ENCODE assay signal across 8 cellular contexts in the genomic region with DNA sequence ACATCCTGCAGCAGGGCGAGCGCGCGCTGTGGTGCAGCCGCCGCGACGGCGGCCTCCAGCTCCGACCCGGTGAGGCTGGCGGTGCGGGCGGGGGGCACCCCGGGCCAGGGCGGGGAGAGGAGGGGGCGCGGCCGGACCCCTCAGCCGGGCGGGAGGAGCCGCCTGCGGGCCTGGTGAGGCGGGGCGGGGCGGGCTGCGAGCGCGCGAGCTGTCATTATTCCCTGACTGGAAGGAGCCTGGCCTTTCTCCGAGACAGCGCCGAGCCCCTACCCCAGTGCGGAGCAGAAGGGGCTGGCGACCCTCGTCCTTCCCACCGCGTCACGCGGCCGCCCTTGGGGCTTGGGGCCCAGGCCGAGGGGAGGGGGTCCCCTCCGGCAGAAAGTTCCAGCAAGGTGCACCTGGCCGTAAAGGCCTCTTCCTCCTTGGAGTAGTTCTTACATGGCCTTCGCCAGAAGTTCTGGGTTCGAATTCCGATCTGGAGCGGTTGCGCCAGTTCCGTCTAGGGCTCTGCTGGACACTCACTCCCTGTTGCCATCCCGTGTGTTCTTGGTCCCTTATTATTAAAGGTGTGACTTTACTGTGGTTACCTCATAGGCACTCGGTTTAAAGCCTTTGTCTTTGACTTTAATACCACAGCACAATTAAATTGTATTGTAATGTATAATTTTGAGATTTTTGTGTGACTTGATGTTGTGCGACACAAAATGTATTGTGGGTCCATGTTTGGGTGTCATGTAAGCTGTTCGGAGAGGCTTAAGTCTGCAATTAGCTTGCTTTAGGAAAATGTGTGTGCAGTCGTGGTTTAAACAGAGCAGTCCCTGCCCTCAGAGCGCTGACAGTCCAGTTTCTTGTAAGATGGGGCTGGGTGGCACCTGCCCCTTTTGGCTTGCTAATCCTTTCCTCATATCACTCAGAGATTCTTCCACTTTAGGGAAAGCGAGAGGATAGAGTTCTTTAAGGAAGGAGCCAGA. TPM values are rescaled to one million over a fixed set of nuclear protein-coding genes. Genes with fewer than 3 reads are reported as not detected.
DNase-seq lines count a peak whose midpoint lies in the region; ATAC-seq and TF ChIP-seq lines count a peak whose summit lies in the region.

No MANE protein-coding gene starts in this region.

- no peaks in the 10 kb centered on the region for H3K79me2 ChIP-seq in Karpas-422 (ENCODE audit: low read length)

- H3K4me2 ChIP-seq in Karpas-422 (ENCODE audit: low read depth, low read length, poor library complexity, severe bottlenecking) = peak overlapping the region; percentile 97

- H3K4me1 ChIP-seq in Karpas-422 (ENCODE audit: low read length) = peaks cover 25% of the 10 kb centered on the region

- no peak for TF ChIP-seq CTCF in kidney epithelial cell (IDR thresholded peaks at IDR 0.05; ENCODE audit: insufficient read depth, low read length, poor library complexity, severe bottlenecking)

- H3K36me3 ChIP-seq in Karpas-422 (ENCODE audit: insufficient read depth, low read length) (no peaks in the 10 kb centered on the region), kidney epithelial cell (ENCODE audit: control insufficient read depth, insufficient read depth, low read length) (no peaks in the 10 kb centered on the region)

- peak overlapping the region; percentile 86 for H3K9ac ChIP-seq in Karpas-422 (ENCODE audit: low read length)

- DNase-seq in Karpas-422 (no peak), kidney epithelial cell (ENCODE audit: low read depth) (no peak), NCI-H2029 (lab: John Stamatoyannopoulos, UW) (no peak), NCI-H1694 treated with DMSO at 0.1 percent for 48 hours (lab: John Stamatoyannopoulos, UW) (no peak)
- peak; percentile 35 to 43 for DNase-seq in stimulated activated CD4-positive, alpha-beta T cell treated with anti-CD3 and anti-CD28 coated beads, Interleukin-4, amount 100 ng/mL, for 4 hours

- no peaks in the 10 kb centered on the region for H4K20me1 ChIP-seq in Karpas-422 (ENCODE audit: insufficient read depth, low read depth, low read length)

- no peaks in the 10 kb centered on the region for H3K9me3 ChIP-seq in Karpas-422 (ENCODE audit: low read length)

- 13 to 25% (median 15%) methylated on average over 30 to 57 of the region's 57 CpGs for WGBS in adipose tissue, 3 donors

- H3K27me3 ChIP-seq in Karpas-422 (ENCODE audit: low read length) (no peaks in the 10 kb centered on the region), kidney epithelial cell (ENCODE audit: control insufficient read depth, insufficient read depth, low read length) (no peaks in the 10 kb centered on the region)

- H2AFZ ChIP-seq in Karpas-422 (ENCODE audit: low read length) = peak overlapping the region; percentile 89; the same call in 1 of the 2 replicates

- no peak for ATAC-seq in HG02840 (IDR thresholded peaks at IDR 0.05; ENCODE audit: low FRiP score, unreplicated experiment)

- H3K4me3 ChIP-seq in GM08714 (ENCODE audit: low read length) (peak overlapping the region; percentile 67), Karpas-422 (ENCODE audit: low read length) (peak overlapping the region; percentile 82), kidney epithelial cell (ENCODE audit: low read depth, low read length) (peak overlapping the region; percentile 76)

- H3K9me2 ChIP-seq in Karpas-422 (replicated peaks; ENCODE audit: insufficient read depth, low read length) = no peaks in the 10 kb centered on the region

- H3K27ac ChIP-seq in Karpas-422 (ENCODE audit: low read length) = no peak overlapping the region
- H3K27ac ChIP-seq in adipose tissue (ENCODE audit: low read depth, low read length) = peak overlapping the region; percentile 28

RNA-seq across cellular contexts. Expression of a gene that starts 0.7 kb away (rescaled TPM):
- total RNA-seq in Karpas-422 (2014; rRNA removed; shearing (Covaris generic); ENCODE audit: low replicate concordance) = 2.5 and 5.6 TPM in 2 replicates
- 1 to 10 TPM; 5.1 to 9.6 (median 7.6) TPM for polyA plus RNA-seq in adipose tissue
- 13.9 and 15.3 TPM in 2 replicates for total RNA-seq in kidney epithelial cell

Comparison
In these comparisons a context has a peak if more than half of its experiments do, and no peak if none do; other contexts are left out.
1. DNase-seq: peak in stimulated activated CD4-positive, alpha-beta T cell treated with anti-CD3 and anti-CD28 coated beads, Interleukin-4, amount 100 ng/mL, for 4 hours (2 of 2); none in Karpas-422 (single experiment), kidney epithelial cell (single experiment), NCI-H2029 (single experiment) and NCI-H1694 treated with DMSO at 0.1 percent for 48 hours (single experiment).
2. Peak in every context shown above with its lines, with median percentiles within 50 percentile points of each other: H3K4me3 ChIP-seq.